Comparison of ENCODE assay signal across 1 cellular context in genomic region chr22:37457093-37457893, GRCh38.
TF ChIP-seq lines count a peak whose summit lies in the region.

No MANE protein-coding gene starts in this region.

TF ChIP-seq in K562, 482 proteins besides CTCF, POLR2A, EP300 and RAD21 (continued from another document):
- TF ChIP-seq SMC3 (conservative IDR thresholded peaks at IDR 0.05; ENCODE audit: insufficient read depth, low read depth, low read length) (peak; percentile 87), CREB3L1 (IDR thresholded peaks at IDR 0.05; ENCODE audit: borderline replicate concordance, low read depth) (no peak), RBFOX2 (IDR thresholded peaks at IDR 0.05; ENCODE audit: low read depth, low read length) (no peak), ZNF512 (tag; IDR thresholded peaks at IDR 0.05) (no peak), PTTG1 (tag; IDR thresholded peaks at IDR 0.05; ENCODE audit: low read depth) (no peak), BACH1 (tag; IDR thresholded peaks at IDR 0.05) (no peak), TGIF2 (CRISPR knock-in tag; IDR thresholded peaks at IDR 0.05) (no peak), ZNF583 (CRISPR knock-in tag; IDR thresholded peaks at IDR 0.05) (no peak), IRF1 (CRISPR knock-in tag; IDR thresholded peaks at IDR 0.05; ENCODE audit: borderline replicate concordance) (no peak), E2F1 (CRISPR knock-in tag; IDR thresholded peaks at IDR 0.05) (no peak), HNRNPLL (IDR thresholded peaks at IDR 0.05; ENCODE audit: low read depth, low read length, poor library complexity, severe bottlenecking) (no peak), GATA2 (CRISPR knock-in tag; IDR thresholded peaks at IDR 0.05) (no peak), ZNF740 (CRISPR knock-in tag; IDR thresholded peaks at IDR 0.05) (no peak), ZNF740 (tag; IDR thresholded peaks at IDR 0.05) (no peak), ZNF24 (IDR thresholded peaks at IDR 0.05) (peak; percentile 27; the same call in 1 of the 2 replicates), NONO (IDR thresholded peaks at IDR 0.05; ENCODE audit: low read depth in 2 of 2, low read length in 1 of 2) (no peak), KLF16 (IDR thresholded peaks at IDR 0.05) (no peak), DEAF1 (CRISPR knock-in tag; IDR thresholded peaks at IDR 0.05) (peak; percentile 52; the same call in 1 of the 2 replicates), TRIM24 (IDR thresholded peaks at IDR 0.05) (no peak), ZZZ3 (IDR thresholded peaks at IDR 0.05) (no peak), SMAD1 (IDR thresholded peaks at IDR 0.05; ENCODE audit: low read depth, low read length, partially characterized antibody) (no peak), GTF3C2 (IDR thresholded peaks at IDR 0.05; ENCODE audit: borderline replicate concordance, extremely low read depth, insufficient read length) (no peak), TEAD2 (tag; IDR thresholded peaks at IDR 0.05) (no peak), PKNOX1 (IDR thresholded peaks at IDR 0.05) (0 out of 2 replicates have a peak, but pooled peaks have one; percentile 5), STAG1 (CRISPR knock-in tag; IDR thresholded peaks at IDR 0.05; ENCODE audit: borderline replicate concordance) (peak; percentile 72; the same call in 1 of the 2 replicates), MCM7 (IDR thresholded peaks at IDR 0.05) (no peak), ZEB2 (IDR thresholded peaks at IDR 0.05) (peak; percentile 46; the same call in 1 of the 2 replicates), KDM4B (IDR thresholded peaks at IDR 0.05; ENCODE audit: borderline replicate concordance in 2 of 2, low read depth in 1 of 2) (no peak), E2F4 (CRISPR knock-in tag; IDR thresholded peaks at IDR 0.05; ENCODE audit: low read depth) (no peak), CC2D1A (IDR thresholded peaks at IDR 0.05) (peak; percentile 61; the same call in 1 of the 2 replicates), HINFP (tag; conservative IDR thresholded peaks at IDR 0.05; ENCODE audit: low read depth) (no peak), ZNF140 (CRISPR knock-in tag; IDR thresholded peaks at IDR 0.05) (no peak), MECOM (CRISPR knock-in tag; IDR thresholded peaks at IDR 0.05) (no peak), ZNF780A (CRISPR knock-in tag; IDR thresholded peaks at IDR 0.05) (no peak)
